Comparison of ENCODE assay signal across 29 cellular contexts in the genomic region with DNA sequence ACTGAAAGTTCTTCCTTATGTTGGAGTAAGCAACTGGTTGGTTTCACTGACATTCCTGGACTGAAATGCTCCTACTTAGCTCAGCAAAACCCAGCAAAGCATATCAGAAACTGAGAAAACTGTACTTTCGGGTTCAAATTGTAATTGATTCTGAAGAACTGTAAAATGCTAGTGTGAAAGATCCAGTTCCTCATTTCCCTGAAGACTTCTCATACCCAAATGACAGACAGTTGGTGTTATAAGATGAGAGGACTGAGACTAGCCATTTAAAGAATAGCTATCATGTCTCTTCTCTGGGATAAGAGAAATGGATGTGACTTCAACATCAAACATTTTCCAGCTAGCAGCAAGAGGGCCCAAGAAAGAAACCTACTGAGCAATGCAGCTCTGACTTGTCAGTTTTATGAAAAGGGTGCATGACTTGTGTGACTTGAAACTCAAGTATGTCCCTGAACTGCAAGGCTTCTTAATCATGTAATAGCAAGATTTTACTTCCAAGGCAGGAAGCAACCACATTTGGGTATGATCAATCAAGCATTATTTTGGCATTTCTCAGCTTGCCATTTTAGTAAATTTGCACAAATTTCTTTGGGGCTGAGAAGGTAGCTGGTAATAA.
DNase-seq lines count a peak whose midpoint lies in the region; ATAC-seq and TF ChIP-seq lines count a peak whose summit lies in the region.
"Had no signal": no experiment of that assay in that cellular context is flagged by ENCODE, and none has a peak within 500 bp of the region (broad histone marks: within the 10 kb centered on the region; RNA-seq: fewer than 3 reads in every experiment).

No MANE protein-coding gene starts in this region.

- H3K56ac ChIP-seq in mesendoderm (ENCODE audit: low read length) = no peak overlapping the region

- H3K27me3 ChIP-seq in OCI-LY3 (ENCODE audit: low read depth, low read length) (no peaks in the 10 kb centered on the region), mesendoderm (ENCODE audit: insufficient read depth, low read length, poor library complexity) (no peaks in the 10 kb centered on the region)
- H3K27me3 ChIP-seq: BLaER1, cardiac muscle cell, esophagus muscularis mucosa, neural progenitor cell, right atrium auricular region, transverse colon had no signal

- no peak overlapping the region for H3K4me3 Mint-ChIP-seq in HFFc6
- no peak overlapping the region for H3K4me3 Mint-ChIP-seq in stimulated activated effector memory CD8-positive, alpha-beta T cell treated with anti-CD3 and anti-CD28 coated beads, Interleukin-12 subunit alpha, Interleukin-12 subunit beta, amount 100 ng/mL, for 72 hours
- H3K4me3 Mint-ChIP-seq: activated CD4-positive, alpha-beta T cell treated with anti-CD3 and anti-CD28 coated beads for 36 hours; activated CD8-positive, alpha-beta T cell treated with anti-CD3 and anti-CD28 coated beads, Interleukin-2, amount 10 ng/mL, durations not matched to agents 7 days and 5 days; neural progenitor cell had no signal

- no peak overlapping the region for H4K8ac ChIP-seq in mesendoderm (ENCODE audit: low read depth, low read length)

- H3K79me2 ChIP-seq in OCI-LY3 (ENCODE audit: low read length) (no peaks in the 10 kb centered on the region), mesendoderm (ENCODE audit: control insufficient read depth, insufficient read depth, low read length) (no peaks in the 10 kb centered on the region)

- H3K27ac ChIP-seq in OCI-LY3 (ENCODE audit: low read length) (peak overlapping the region; percentile 54), mesendoderm (ENCODE audit: low read depth, low read length) (no peak overlapping the region)
- H3K27ac ChIP-seq: BLaER1, cardiac muscle cell, esophagus muscularis mucosa, neural progenitor cell, right atrium auricular region, transverse colon had no signal

- no peak overlapping the region for H2AK5ac ChIP-seq in mesendoderm (ENCODE audit: low read length)

- no peaks in the 10 kb centered on the region for H3K36me3 ChIP-seq in OCI-LY3 (replicated peaks; ENCODE audit: low read depth, low read length)
- no peaks in the 10 kb centered on the region for H3K36me3 ChIP-seq in mesendoderm (ENCODE audit: control insufficient read depth, insufficient read depth, low read length)
- H3K36me3 ChIP-seq: BLaER1, cardiac muscle cell, esophagus muscularis mucosa, neural progenitor cell, right atrium auricular region, transverse colon had no signal

- H4K5ac ChIP-seq in mesendoderm (ENCODE audit: low read length) = no peak overlapping the region

- H3K4me1 ChIP-seq in OCI-LY3 (ENCODE audit: low read length) (peaks cover 24% of the 10 kb centered on the region), mesendoderm (ENCODE audit: control insufficient read depth, low read depth, low read length) (no peaks in the 10 kb centered on the region)
- H3K4me1 ChIP-seq: BLaER1, esophagus muscularis mucosa, right atrium auricular region, transverse colon had no signal

- no peaks in the 10 kb centered on the region; the same call in 1 of the 2 replicates for H3K27me3 Mint-ChIP-seq in HFFc6 (ENCODE audit: insufficient read depth)
- H3K27me3 Mint-ChIP-seq: activated CD4-positive, alpha-beta T cell treated with anti-CD3 and anti-CD28 coated beads for 36 hours had no signal

- H2AFZ ChIP-seq in OCI-LY3 (ENCODE audit: low read depth, low read length) = no peak overlapping the region
- H2AFZ ChIP-seq: neural progenitor cell had no signal

- peak overlapping the region; percentile 3 for H3K4ac ChIP-seq in mesendoderm (ENCODE audit: low read depth, low read length)

- H2BK15ac ChIP-seq in mesendoderm (replicated peaks; ENCODE audit: low read depth) = no peak overlapping the region

- no peak overlapping the region for H2BK120ac ChIP-seq in mesendoderm (ENCODE audit: low read depth, low read length)

- no peaks in the 10 kb centered on the region for H3K36me3 Mint-ChIP-seq in HFFc6 (ENCODE audit: low read depth)
- no peaks in the 10 kb centered on the region for H3K36me3 Mint-ChIP-seq in stimulated activated effector memory CD8-positive, alpha-beta T cell treated with anti-CD3 and anti-CD28 coated beads, Interleukin-12 subunit alpha, Interleukin-12 subunit beta, amount 100 ng/mL, for 72 hours
- H3K36me3 Mint-ChIP-seq: activated naive CD4-positive, alpha-beta T cell treated with anti-CD3 and anti-CD28 coated beads, Interleukin-2, amount 50 U/mL, for 72 hours; neural progenitor cell had no signal

- H3K18ac ChIP-seq in mesendoderm (ENCODE audit: low read length) = no peak overlapping the region

- peak; percentile 74 for ATAC-seq in GM18498 (IDR thresholded peaks at IDR 0.05; ENCODE audit: unreplicated experiment)
- ATAC-seq in GM21360 (IDR thresholded peaks at IDR 0.05; ENCODE audit: unreplicated experiment) = no peak
- no peak for ATAC-seq in stimulated activated effector memory CD8-positive, alpha-beta T cell treated with anti-CD3 and anti-CD28 coated beads, Interleukin-12 subunit alpha, Interleukin-12 subunit beta, amount 100 ng/mL, for 72 hours
- ATAC-seq: activated CD4-positive, alpha-beta T cell treated with anti-CD3 and anti-CD28 coated beads for 36 hours; activated CD8-positive, alpha-beta T cell treated with anti-CD3 and anti-CD28 coated beads, Interleukin-2, amount 10 ng/mL, durations not matched to agents 7 days and 5 days; activated naive CD4-positive, alpha-beta T cell treated with anti-CD3 and anti-CD28 coated beads, Interleukin-2, amount 50 U/mL, for 72 hours; left cardiac atrium; PC-3 had no signal

- no peak overlapping the region for H3K27ac Mint-ChIP-seq in HFFc6
- no peak overlapping the region for H3K27ac Mint-ChIP-seq in stimulated activated effector memory CD8-positive, alpha-beta T cell treated with anti-CD3 and anti-CD28 coated beads, Interleukin-12 subunit alpha, Interleukin-12 subunit beta, amount 100 ng/mL, for 72 hours
- H3K27ac Mint-ChIP-seq: activated CD4-positive, alpha-beta T cell treated with anti-CD3 and anti-CD28 coated beads for 36 hours; activated CD8-positive, alpha-beta T cell treated with anti-CD3 and anti-CD28 coated beads, Interleukin-2, amount 10 ng/mL, durations not matched to agents 7 days and 5 days; activated naive CD4-positive, alpha-beta T cell treated with anti-CD3 and anti-CD28 coated beads, Interleukin-2, amount 50 U/mL, for 72 hours had no signal

- H3K9ac ChIP-seq in OCI-LY3 (ENCODE audit: low read length) = no peak overlapping the region
- H3K9ac ChIP-seq in mesendoderm (ENCODE audit: low read length) = no peak overlapping the region
- H3K9ac ChIP-seq: BLaER1, neural progenitor cell had no signal

- no peaks in the 10 kb centered on the region for H3K9me3 Mint-ChIP-seq in HFFc6
- peaks cover 5% of the 10 kb centered on the region for H3K9me3 Mint-ChIP-seq in stimulated activated effector memory CD8-positive, alpha-beta T cell treated with anti-CD3 and anti-CD28 coated beads, Interleukin-12 subunit alpha, Interleukin-12 subunit beta, amount 100 ng/mL, for 72 hours
- H3K9me3 Mint-ChIP-seq: neural progenitor cell had no signal

- H3K4me3 ChIP-seq in OCI-LY3 (ENCODE audit: low read length) = peak overlapping the region; percentile 46
- H3K4me3 ChIP-seq in mesendoderm (ENCODE audit: low read length) = no peak overlapping the region
- H3K4me3 ChIP-seq: BLaER1, cardiac muscle cell, esophagus muscularis mucosa, neural progenitor cell, right atrium auricular region, transverse colon had no signal

- H2BK5ac ChIP-seq in mesendoderm (ENCODE audit: low read length) = no peak overlapping the region

- peak overlapping the region; percentile 67 for H3K4me2 ChIP-seq in OCI-LY3 (ENCODE audit: low read length)
- H3K4me2 ChIP-seq in mesendoderm (ENCODE audit: low read length) = no peak overlapping the region
- H3K4me2 ChIP-seq: BLaER1, neural progenitor cell had no signal

- no CpG with 5 or more reads among the region's 1 CpG for WGBS in mesendoderm (ENCODE audit: extremely low coverage, insufficient coverage, low lambda C conversion rate)

- no peaks in the 10 kb centered on the region for H4K20me1 ChIP-seq in OCI-LY3 (ENCODE audit: insufficient read depth, low read length)
- H4K20me1 ChIP-seq: BLaER1 had no signal

- DNase-seq in HFFc6 (peak; percentile 17), mesendoderm (no peak), DMS 273 treated with DMSO at 0.1 percent for 48 hours (lab: John Stamatoyannopoulos, UW) (no peak), HK-2 (ENCODE audit: unreplicated experiment) (no peak)
- no peak for DNase-seq in stimulated activated effector memory CD8-positive, alpha-beta T cell treated with anti-CD3 and anti-CD28 coated beads, Interleukin-12 subunit alpha, Interleukin-12 subunit beta, amount 100 ng/mL, for 72 hours (ENCODE audit: low spot score in 2 of 2)
- DNase-seq: ACHN; activated CD4-positive, alpha-beta T cell treated with anti-CD3 and anti-CD28 coated beads for 36 hours; activated CD8-positive, alpha-beta T cell treated with anti-CD3 and anti-CD28 coated beads, Interleukin-2, amount 10 ng/mL, durations not matched to agents 7 days and 5 days; cortex of kidney; DMS53; GDM1; HCEC 1CT; KG1; left cardiac atrium; NCI-H1436 treated with DMSO at 0.1 percent for 48 hours; PC-3; Right ventricle myocardium superior; stimulated activated CD4-positive, alpha-beta T cell treated with anti-CD3 and anti-CD28 coated beads, Interleukin-2, amount 100 ng/mL, for 48 hours; T-helper 2 cell; transverse colon had no signal

- H3K9me3 ChIP-seq in OCI-LY3 (ENCODE audit: insufficient read depth, low read length) = no peaks in the 10 kb centered on the region
- H3K9me3 ChIP-seq: BLaER1, esophagus muscularis mucosa, right atrium auricular region, transverse colon had no signal

- no peaks in the 10 kb centered on the region for H3K79me1 ChIP-seq in mesendoderm (ENCODE audit: low read length)

- no peak overlapping the region for H3K23ac ChIP-seq in mesendoderm (ENCODE audit: low read length)

- peaks cover 14% of the 10 kb centered on the region for H3K4me1 Mint-ChIP-seq in HFFc6 (ENCODE audit: low read depth)
- H3K4me1 Mint-ChIP-seq in stimulated activated effector memory CD8-positive, alpha-beta T cell treated with anti-CD3 and anti-CD28 coated beads, Interleukin-12 subunit alpha, Interleukin-12 subunit beta, amount 100 ng/mL, for 72 hours = no peaks in the 10 kb centered on the region
- H3K4me1 Mint-ChIP-seq: activated CD4-positive, alpha-beta T cell treated with anti-CD3 and anti-CD28 coated beads for 36 hours had no signal

- no peak for TF ChIP-seq CTCF in HFFc6 (IDR thresholded peaks at IDR 0.05)
- no peak for TF ChIP-seq CTCF in OCI-LY3 (IDR thresholded peaks at IDR 0.05; ENCODE audit: low read depth, low read length)
